Comparison of ENCODE assay signal across 28 cellular contexts in genomic region chr11:61076506-61077304, GRCh38. TPM values are rescaled to one million over a fixed set of nuclear protein-coding genes. Genes with fewer than 3 reads are reported as not detected.
DNase-seq lines count a peak whose midpoint lies in the region; ATAC-seq and TF ChIP-seq lines count a peak whose summit lies in the region.
"Had no signal": no experiment of that assay in that cellular context is flagged by ENCODE, and none has a peak within 500 bp of the region (broad histone marks: within the 10 kb centered on the region; RNA-seq: fewer than 3 reads in every experiment).

No MANE protein-coding gene starts in this region.

- CTCF ChIA-PET in PC-9 (lab: Charles Lee) = no interaction called here

- no TSS peak for BruUV-seq in PC-9 (replicated peaks; lab: Mats Ljungman, UMichigan)

- no peaks in the 10 kb centered on the region for H3K79me2 ChIP-seq in PC-9 (ENCODE audit: low read depth)

- H3K9me2 ChIP-seq in PC-9 (ENCODE audit: insufficient read depth) = no peaks in the 10 kb centered on the region

- H3K4me3 Mint-ChIP-seq in activated T-cell treated with anti-CD3 and anti-CD28 coated beads, Interleukin-2, amount 50 U/mL, for 4 hours = peak overlapping the region; percentile 61
- H3K4me3 Mint-ChIP-seq in T-helper 17 cell = peak overlapping the region; percentile 81
- peak overlapping the region; percentile 52 for H3K4me3 Mint-ChIP-seq in activated naive CD8-positive, alpha-beta T cell treated with anti-CD3 and anti-CD28 coated beads for 36 hours
- no peak overlapping the region for H3K4me3 Mint-ChIP-seq in stimulated activated effector memory CD8-positive, alpha-beta T cell treated with anti-CD3 and anti-CD28 coated beads, Interleukin-12 subunit alpha, Interleukin-12 subunit beta, amount 100 ng/mL, for 72 hours
- H3K4me3 Mint-ChIP-seq: endodermal cell; H9; natural killer cell treated with Interleukin-12 subunit alpha and Interleukin-12 subunit beta and Interleukin-15 and Interleukin-18, amount 100 ng/mL, for 72 hours had no signal

- H3K36me3 ChIP-seq in PC-9 (ENCODE audit: low read depth) = no peaks in the 10 kb centered on the region
- H3K36me3 ChIP-seq: BLaER1, breast epithelium, esophagus squamous epithelium, gastrocnemius medialis, tibial artery had no signal

- peak; percentile 42 to 49 for ATAC-seq in activated T-cell treated with anti-CD3 and anti-CD28 coated beads, Interleukin-2, amount 50 U/mL, for 4 hours
- ATAC-seq in T-helper 17 cell = peak; percentile 37
- ATAC-seq in stimulated activated effector memory CD8-positive, alpha-beta T cell treated with anti-CD3 and anti-CD28 coated beads, Interleukin-12 subunit alpha, Interleukin-12 subunit beta, amount 100 ng/mL, for 72 hours = peak; percentile 42
- no peak for ATAC-seq in activated CD4-positive, CD25-positive, alpha-beta regulatory T cell treated with anti-CD3 and anti-CD28 coated beads, Interleukin-2, amount 50 U/mL, for 24 hours
- ATAC-seq: natural killer cell treated with Interleukin-12 subunit alpha and Interleukin-12 subunit beta and Interleukin-15 and Interleukin-18, amount 100 ng/mL, for 72 hours had no signal

- H2AFZ ChIP-seq in PC-9 = no peak overlapping the region

- H3K36me3 Mint-ChIP-seq in activated T-cell treated with anti-CD3 and anti-CD28 coated beads, Interleukin-2, amount 50 U/mL, for 4 hours (ENCODE audit: insufficient read depth) = peaks cover 13% of the 10 kb centered on the region
- no peaks in the 10 kb centered on the region for H3K36me3 Mint-ChIP-seq in T-helper 17 cell (ENCODE audit: low read depth)
- peaks cover 75% of the 10 kb centered on the region for H3K36me3 Mint-ChIP-seq in activated naive CD8-positive, alpha-beta T cell treated with anti-CD3 and anti-CD28 coated beads for 36 hours
- peaks cover 5% of the 10 kb centered on the region for H3K36me3 Mint-ChIP-seq in stimulated activated effector memory CD8-positive, alpha-beta T cell treated with anti-CD3 and anti-CD28 coated beads, Interleukin-12 subunit alpha, Interleukin-12 subunit beta, amount 100 ng/mL, for 72 hours
- H3K36me3 Mint-ChIP-seq: natural killer cell treated with Interleukin-12 subunit alpha and Interleukin-12 subunit beta and Interleukin-15 and Interleukin-18, amount 100 ng/mL, for 72 hours had no signal

- peaks cover 14% of the 10 kb centered on the region; the same call in 1 of the 2 replicates for H3K4me1 ChIP-seq in PC-9 (replicated peaks; ENCODE audit: insufficient read depth)
- H3K4me1 ChIP-seq: breast epithelium had no signal

- no peaks in the 10 kb centered on the region for H4K20me1 ChIP-seq in PC-9 (ENCODE audit: insufficient read depth)
- H4K20me1 ChIP-seq: BLaER1 had no signal

- peaks cover 89% of the 10 kb centered on the region for H3K4me1 Mint-ChIP-seq in activated T-cell treated with anti-CD3 and anti-CD28 coated beads, Interleukin-2, amount 50 U/mL, for 4 hours (ENCODE audit: low read depth)
- H3K4me1 Mint-ChIP-seq in T-helper 17 cell = peaks cover 53% of the 10 kb centered on the region
- peaks cover 79% of the 10 kb centered on the region for H3K4me1 Mint-ChIP-seq in activated naive CD8-positive, alpha-beta T cell treated with anti-CD3 and anti-CD28 coated beads for 36 hours
- peaks cover 27% of the 10 kb centered on the region for H3K4me1 Mint-ChIP-seq in stimulated activated effector memory CD8-positive, alpha-beta T cell treated with anti-CD3 and anti-CD28 coated beads, Interleukin-12 subunit alpha, Interleukin-12 subunit beta, amount 100 ng/mL, for 72 hours
- H3K4me1 Mint-ChIP-seq: endodermal cell had no signal

- no peak for TF ChIP-seq CTCF in PC-9 (conservative IDR thresholded peaks at IDR 0.05)

- H3K4me2 ChIP-seq in PC-9 = no peak overlapping the region; the same call in 1 of the 2 replicates
- H3K4me2 ChIP-seq: BLaER1 had no signal

- no peaks in the 10 kb centered on the region for H3K9me3 Mint-ChIP-seq in activated T-cell treated with anti-CD3 and anti-CD28 coated beads, Interleukin-2, amount 50 U/mL, for 4 hours
- H3K9me3 Mint-ChIP-seq in activated naive CD8-positive, alpha-beta T cell treated with anti-CD3 and anti-CD28 coated beads for 36 hours = peaks cover 2% of the 10 kb centered on the region
- H3K9me3 Mint-ChIP-seq in stimulated activated effector memory CD8-positive, alpha-beta T cell treated with anti-CD3 and anti-CD28 coated beads, Interleukin-12 subunit alpha, Interleukin-12 subunit beta, amount 100 ng/mL, for 72 hours = no peaks in the 10 kb centered on the region
- H3K9me3 Mint-ChIP-seq: natural killer cell treated with Interleukin-12 subunit alpha and Interleukin-12 subunit beta and Interleukin-15 and Interleukin-18, amount 100 ng/mL, for 72 hours had no signal

- H3K27me3 ChIP-seq in PC-9 (ENCODE audit: insufficient read depth, low read depth) = no peaks in the 10 kb centered on the region
- H3K27me3 ChIP-seq: BLaER1, breast epithelium, gastrocnemius medialis had no signal

- POLR2A ChIA-PET in PC-9 (lab: Charles Lee; ENCODE audit: unreplicated experiment) = interaction anchor here (0.6 kb wide), 1 partner anchor 1969 kb away, joined by 11 read pairs; no protein-coding TSS in a partner anchor

- no peak overlapping the region for H3K4me3 ChIP-seq in PC-9
- H3K4me3 ChIP-seq: BLaER1, breast epithelium, esophagus squamous epithelium, gastrocnemius medialis, tibial artery had no signal

- H3K9me3 ChIP-seq in T-helper 17 cell (ENCODE audit: control insufficient read depth, low read length, poor library complexity, severe bottlenecking) (no peaks in the 10 kb centered on the region), PC-9 (ENCODE audit: insufficient read depth, low read depth) (no peaks in the 10 kb centered on the region)
- H3K9me3 ChIP-seq: BLaER1, breast epithelium, esophagus squamous epithelium, gastrocnemius medialis, tibial artery had no signal

- intact Hi-C loops in PC-9 (cut with micrococcal nuclease; ENCODE audit: unreplicated experiment) = loop anchor here (1.0 to 5.0 kb wide), 2 partner anchors 15 to 86 kb away; partner anchors contain the start of gene VPS37C

- H3K27ac Mint-ChIP-seq in T-helper 17 cell = peak overlapping the region; percentile 100
- peak overlapping the region; percentile 79 for H3K27ac Mint-ChIP-seq in activated naive CD8-positive, alpha-beta T cell treated with anti-CD3 and anti-CD28 coated beads for 36 hours
- H3K27ac Mint-ChIP-seq in stimulated activated effector memory CD8-positive, alpha-beta T cell treated with anti-CD3 and anti-CD28 coated beads, Interleukin-12 subunit alpha, Interleukin-12 subunit beta, amount 100 ng/mL, for 72 hours = no peak overlapping the region
- H3K27ac Mint-ChIP-seq: endodermal cell, H9 had no signal

- H3F3A ChIP-seq in PC-9 (ENCODE audit: insufficient read depth, low read depth) = no peaks in the 10 kb centered on the region

- no peaks in the 10 kb centered on the region for H3K27me3 Mint-ChIP-seq in activated T-cell treated with anti-CD3 and anti-CD28 coated beads, Interleukin-2, amount 50 U/mL, for 4 hours (ENCODE audit: low read depth)
- H3K27me3 Mint-ChIP-seq in T-helper 17 cell = no peaks in the 10 kb centered on the region
- H3K27me3 Mint-ChIP-seq in activated naive CD8-positive, alpha-beta T cell treated with anti-CD3 and anti-CD28 coated beads for 36 hours = no peaks in the 10 kb centered on the region
- H3K27me3 Mint-ChIP-seq: natural killer cell treated with Interleukin-12 subunit alpha and Interleukin-12 subunit beta and Interleukin-15 and Interleukin-18, amount 100 ng/mL, for 72 hours had no signal

- no peak for DNase-seq in activated T-cell treated with anti-CD3 and anti-CD28 coated beads, Interleukin-2, amount 50 U/mL, for 4 hours
- DNase-seq in activated T-cell treated with anti-CD3 and anti-CD28 coated beads for 4 hours (no peak), T-helper 17 cell (no peak), PC-9 (no peak)
- no peak for DNase-seq in activated naive CD8-positive, alpha-beta T cell treated with anti-CD3 and anti-CD28 coated beads for 36 hours
- DNase-seq in stimulated activated effector memory CD8-positive, alpha-beta T cell treated with anti-CD3 and anti-CD28 coated beads, Interleukin-12 subunit alpha, Interleukin-12 subunit beta, amount 100 ng/mL, for 72 hours (ENCODE audit: low spot score in 2 of 2) = no peak
- no peak for DNase-seq in stimulated activated CD4-positive, alpha-beta T cell treated with anti-CD3 and anti-CD28 coated beads, Interleukin-12 subunit alpha, Interleukin-12 subunit beta, amount 100 ng/mL, for 4 hours
- DNase-seq: amniotic stem cell; cortex of kidney; endodermal cell; esophagus squamous epithelium; gastrocnemius medialis; H9; KG1; MM.1S; NCI-H1417; NCI-H2107; SHP77; stimulated activated CD4-positive, alpha-beta T cell treated with anti-CD3 and anti-CD28 coated beads, Interleukin-4, amount 100 ng/mL, for 24 hours; SW 1271 had no signal

- H3K27ac ChIP-seq in PC-9 = no peak overlapping the region
- H3K27ac ChIP-seq: BLaER1, breast epithelium, esophagus squamous epithelium, gastrocnemius medialis, tibial artery had no signal

RNA-seq across cellular contexts. Expression of gene CD5, which starts 25.6 kb away (rescaled TPM):
- total RNA-seq in activated T-cell treated with anti-CD3 and anti-CD28 coated beads, Interleukin-2, amount 50 U/mL, for 4 hours = 100 to 1,000 TPM; 318 to 420 (median 359) TPM
- total RNA-seq in T-helper 17 cell = 100 to 1,000 TPM; 310 to 362 TPM
- 100 to 1,000 TPM; 196 to 197 TPM for total RNA-seq in activated naive CD8-positive, alpha-beta T cell treated with anti-CD3 and anti-CD28 coated beads for 36 hours
- not detected in 2 replicates for total RNA-seq in PC-9 (2021)
- total RNA-seq: endodermal cell, H9, NCI-H460, osteocyte, renal cortical epithelial cell had no signal

Comparison
In these comparisons a context has a peak if more than half of its experiments do, and no peak if none do; other contexts are left out.
1. ATAC-seq: peak in activated T-cell treated with anti-CD3 and anti-CD28 coated beads, Interleukin-2, amount 50 U/mL, for 4 hours (2 of 2), T-helper 17 cell (single experiment) and stimulated activated effector memory CD8-positive, alpha-beta T cell treated with anti-CD3 and anti-CD28 coated beads, Interleukin-12 subunit alpha, Interleukin-12 subunit beta, amount 100 ng/mL, for 72 hours (single experiment); none in activated CD4-positive, CD25-positive, alpha-beta regulatory T cell treated with anti-CD3 and anti-CD28 coated beads, Interleukin-2, amount 50 U/mL, for 24 hours (0 of 2).
2. RNA of gene CD5, which starts 25.6 kb away (total RNA-seq): 310 to 362 TPM in T-helper 17 cell, 318 to 420 TPM in activated T-cell treated with anti-CD3 and anti-CD28 coated beads, Interleukin-2, amount 50 U/mL, for 4 hours and 196 to 197 TPM in activated naive CD8-positive, alpha-beta T cell treated with anti-CD3 and anti-CD28 coated beads for 36 hours; not detected in PC-9; every median in the first group is over 100 times any median in the second.